8 cellular contexts compared by ENCODE assay signal in genomic region chr11:86067230-86068137, GRCh38. TPM values are rescaled to one million over a fixed set of nuclear protein-coding genes. Genes with fewer than 3 reads are reported as not detected.
DNase-seq lines count a peak whose midpoint lies in the region; ATAC-seq and TF ChIP-seq lines count a peak whose summit lies in the region.

No MANE protein-coding gene starts in this region.

- H3K4me3 ChIP-seq in Panc1 (ENCODE audit: low read depth in 2 of 2, low read length in 2 of 2) = peak overlapping the region; percentile 69 to 76
- peak overlapping the region; percentile 72 to 95 for H3K4me3 ChIP-seq in muscle layer of colon (ENCODE audit: low read depth in 1 of 2, low read length in 2 of 2)

- H3K27ac ChIP-seq in Panc1 (ENCODE audit: low read length) = peak overlapping the region; percentile 91
- H3K27ac ChIP-seq in muscle layer of colon (ENCODE audit: low read depth, low read length) = peak overlapping the region; percentile 95

- H3K4me1 ChIP-seq in Panc1 (ENCODE audit: control insufficient read depth, insufficient read depth, low read length) (peaks cover 46% of the 10 kb centered on the region), muscle layer of colon (ENCODE audit: insufficient read depth, low read length) (peaks cover 36% of the 10 kb centered on the region)

- H3K9ac ChIP-seq in muscle layer of colon (ENCODE audit: low read length) = peak overlapping the region; percentile 85

- no TSS peak for BruUV-seq in Panc1 (replicated peaks; lab: Mats Ljungman, UMichigan)

- no peaks in the 10 kb centered on the region for H3K27me3 Mint-ChIP-seq in activated naive CD4-positive, alpha-beta T cell treated with anti-CD3 and anti-CD28 coated beads, Interleukin-2, amount 10 ng/mL, durations not matched to agents 7 days and 5 days

- no peaks in the 10 kb centered on the region for H3K9me3 ChIP-seq in Panc1 (ENCODE audit: control insufficient read depth, insufficient read depth, low read depth, low read length)
- no peaks in the 10 kb centered on the region for H3K9me3 ChIP-seq in muscle layer of colon (ENCODE audit: low read length)

- no peaks in the 10 kb centered on the region for H3K9me3 Mint-ChIP-seq in activated naive CD4-positive, alpha-beta T cell treated with anti-CD3 and anti-CD28 coated beads, Interleukin-2, amount 10 ng/mL, durations not matched to agents 7 days and 5 days

- H3K4me1 Mint-ChIP-seq in activated naive CD4-positive, alpha-beta T cell treated with anti-CD3 and anti-CD28 coated beads, Interleukin-2, amount 10 ng/mL, durations not matched to agents 7 days and 5 days = peaks cover 47% of the 10 kb centered on the region

- H3K36me3 ChIP-seq in Panc1 (ENCODE audit: control insufficient read depth, insufficient read depth, low read length) (no peaks in the 10 kb centered on the region; the same call in 1 of the 2 replicates), muscle layer of colon (ENCODE audit: insufficient read depth, low read length) (no peaks in the 10 kb centered on the region)

- ATAC-seq in Panc1 (no peak; the same call in 1 of the 2 replicates), GM19351 (IDR thresholded peaks at IDR 0.05; ENCODE audit: unreplicated experiment) (no peak)

- no peak for DNase-seq in activated naive CD4-positive, alpha-beta T cell treated with anti-CD3 and anti-CD28 coated beads, Interleukin-2, amount 10 ng/mL, durations not matched to agents 7 days and 5 days
- no peak for DNase-seq in activated naive CD4-positive, alpha-beta T cell (lab: John Stamatoyannopoulos, UW)
- no peak for DNase-seq in Panc1 (ENCODE audit: low read depth, low spot score)
- peak; percentile 41 for DNase-seq in dermis blood vessel endothelial cell
- no peak for DNase-seq in NCI-H226
- DNase-seq in AG08396 (ENCODE audit: low spot score) = no peak

- no peak for TF ChIP-seq CTCF in Panc1 (IDR thresholded peaks at IDR 0.05)

- in situ Hi-C loops in Panc1 (cut with HindIII; ENCODE audit: low pct_unique_long_range_greater_than_20kb, low sequenced_read_pairs) = no loop called here

- POLR2A ChIA-PET in Panc1 (lab: Charles Lee) = interaction anchor here (0.7 to 1.9 kb wide), 2 partner anchors 100 to 126 kb away, joined by 6 read pairs; no protein-coding TSS in a partner anchor

- peak overlapping the region; percentile 94 for H3K27ac Mint-ChIP-seq in activated naive CD4-positive, alpha-beta T cell treated with anti-CD3 and anti-CD28 coated beads, Interleukin-2, amount 10 ng/mL, durations not matched to agents 7 days and 5 days

- peaks cover 27% of the 10 kb centered on the region for H3K36me3 Mint-ChIP-seq in activated naive CD4-positive, alpha-beta T cell treated with anti-CD3 and anti-CD28 coated beads, Interleukin-2, amount 10 ng/mL, durations not matched to agents 7 days and 5 days

- peak overlapping the region; percentile 99 for H3K4me3 Mint-ChIP-seq in activated naive CD4-positive, alpha-beta T cell treated with anti-CD3 and anti-CD28 coated beads, Interleukin-2, amount 10 ng/mL, durations not matched to agents 7 days and 5 days

- CTCF ChIA-PET in activated naive CD4-positive, alpha-beta T cell treated with anti-CD3 and anti-CD28 coated beads, Interleukin-2, amount 10 ng/mL, durations not matched to agents 7 days and 5 days (lab: Charles Lee) = interaction anchor here (0.8 to 4.8 kb wide), 10 partner anchors 21 to 218 kb away, joined by 3 to 47 read pairs (median 4); no protein-coding TSS in a partner anchor
- CTCF ChIA-PET in Panc1 (lab: Charles Lee) = interaction anchor here (0.6 to 1.6 kb wide), 3 partner anchors 25 to 348 kb away, joined by 3 to 7 read pairs (median 5); no protein-coding TSS in a partner anchor

- H3K27me3 ChIP-seq in Panc1 (ENCODE audit: control insufficient read depth, insufficient read depth, low read length) (no peaks in the 10 kb centered on the region), muscle layer of colon (ENCODE audit: control insufficient read depth in 1 of 2, insufficient read depth in 2 of 2, low read length in 2 of 2) (no peaks in the 10 kb centered on the region)

- intact Hi-C loops in Panc1 (cut with micrococcal nuclease; ENCODE audit: unreplicated experiment) = no loop called here

RNA-seq across cellular contexts. Expression of gene PICALM, which starts 1.4 kb away (rescaled TPM):
- total RNA-seq in Panc1 (2021; ENCODE audit: unreplicated experiment) = 153 TPM
- polyA plus RNA-seq in Panc1 (2012; ENCODE audit: insufficient read length) = 91.7 TPM
- total RNA-seq in dermis blood vessel endothelial cell = 238 and 240 TPM in 2 replicates
